10 cellular contexts compared by ENCODE assay signal in the genomic region with DNA sequence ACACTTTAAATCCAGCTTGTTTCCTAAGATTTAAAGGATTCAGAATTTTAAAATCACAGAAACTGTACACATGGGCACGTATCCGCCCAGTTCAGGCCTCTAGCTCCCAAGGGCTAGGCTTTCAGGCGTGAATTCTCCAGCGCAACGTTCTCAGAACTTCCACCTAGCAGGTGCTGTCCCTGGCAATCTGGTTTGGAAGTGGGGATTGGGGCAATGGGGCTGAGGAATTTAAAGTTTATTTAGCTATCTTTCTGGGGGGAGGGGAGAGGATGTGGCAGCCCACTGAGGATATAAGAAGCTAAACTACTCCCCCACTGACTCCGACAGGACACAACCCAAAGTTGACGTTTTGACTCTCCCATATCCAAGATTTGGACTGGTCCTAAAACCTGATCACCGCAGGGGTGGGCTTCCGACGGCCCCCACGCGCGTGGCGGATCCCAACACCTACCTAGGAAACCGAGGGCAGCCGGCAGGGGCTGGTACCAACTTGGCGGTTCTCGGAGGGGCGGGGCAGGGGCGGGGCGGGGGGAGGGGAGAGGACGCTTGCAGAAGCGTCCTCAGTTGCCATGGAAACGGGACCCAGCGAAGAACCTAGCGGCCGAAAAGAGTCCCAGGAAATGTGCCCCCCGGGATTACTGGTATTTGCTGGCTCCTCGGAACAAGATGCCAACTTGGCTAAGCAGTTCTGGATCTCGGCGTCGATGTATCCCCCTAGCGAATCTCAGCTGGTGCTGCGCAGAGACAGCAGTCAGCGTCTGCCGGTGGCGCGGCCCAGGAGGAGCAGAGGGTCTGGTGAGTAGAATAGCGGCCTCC. TPM values are rescaled to one million over a fixed set of nuclear protein-coding genes. Genes with fewer than 3 reads are reported as not detected.
DNase-seq lines count a peak whose midpoint lies in the region; ATAC-seq, FAIRE-seq and TF ChIP-seq lines count a peak whose summit lies in the region.
"Had no signal": no experiment of that assay in that cellular context is flagged by ENCODE, and none has a peak within 500 bp of the region (broad histone marks: within the 10 kb centered on the region; RNA-seq: fewer than 3 reads in every experiment).

A gene (plus strand): TSS at position 563 of the 816 bp plus-strand sequence. CDS start 7 bp downstream, at position 570.

- CTCF ChIA-PET in naive thymus-derived CD4-positive, alpha-beta T cell (lab: Charles Lee), result interaction anchor here (0.6 kb wide), 1 partner anchor 88 kb away, joined by 4 read pairs; no protein-coding TSS in a partner anchor

- intact Hi-C loops in naive thymus-derived CD4-positive, alpha-beta T cell (cut with micrococcal nuclease), result no loop called here

- H3K27ac Mint-ChIP-seq in naive thymus-derived CD4-positive, alpha-beta T cell, result no peak within 1 kb of the TSS

- peaks cover 0 to 3% of the 10 kb centered on the region in 2 donors for H3K4me1 ChIP-seq in naive thymus-derived CD4-positive, alpha-beta T cell (ENCODE audit: control insufficient read depth in 2 of 2, insufficient read depth in 2 of 2, low read length in 2 of 2)

- H3K9me3 Mint-ChIP-seq in naive thymus-derived CD4-positive, alpha-beta T cell, result peaks cover 0 to 4% (median 0%) of the 10 kb centered on the region in 11 donors
- H3K9me3 Mint-ChIP-seq: central memory CD8-positive, alpha-beta T cell had no signal

- peaks cover 39 to 55% (median 44%) of the 10 kb centered on the region in 5 donors for H3K27me3 Mint-ChIP-seq in naive thymus-derived CD4-positive, alpha-beta T cell

- H3K9me3 ChIP-seq in naive thymus-derived CD4-positive, alpha-beta T cell (ENCODE audit: control insufficient read depth in 2 of 3, low read length in 3 of 3), result no peaks in the 10 kb centered on the region

- peak within 1 kb of the TSS; percentile 49 for H3K4me3 ChIP-seq in choroid plexus epithelial cell (ENCODE audit: low read depth, low read length)
- H3K4me3 ChIP-seq in naive thymus-derived CD4-positive, alpha-beta T cell (ENCODE audit: low read length), result no peak within 1 kb of the TSS

- no peaks in the 10 kb centered on the region for H3K36me3 ChIP-seq in naive thymus-derived CD4-positive, alpha-beta T cell (ENCODE audit: control insufficient read depth in 2 of 3, insufficient read depth in 3 of 3, low read length in 3 of 3)

- peaks cover 0 to 4% (median 2%) of the 10 kb centered on the region in 5 donors for H3K36me3 Mint-ChIP-seq in naive thymus-derived CD4-positive, alpha-beta T cell

- no peak for ATAC-seq in naive thymus-derived CD4-positive, alpha-beta T cell
- ATAC-seq in GM21390 (IDR thresholded peaks at IDR 0.05; ENCODE audit: unreplicated experiment) (no peak), HG02610 (IDR thresholded peaks at IDR 0.05; ENCODE audit: unreplicated experiment) (no peak)

- DNase-seq in Caki2 (ENCODE audit: low read depth) (peak; percentile 19), NCI-H510A (lab: John Stamatoyannopoulos, UW) (peak; percentile 23), choroid plexus epithelial cell (ENCODE audit: low read depth) (no peak), D721Med (ENCODE audit: insufficient read length, low spot score) (no peak), GM20000 (ENCODE audit: low spot score) (no peak)
- DNase-seq in naive thymus-derived CD4-positive, alpha-beta T cell, result peak in 1 of 9 donors; percentile 6

- TF ChIP-seq CTCF in choroid plexus epithelial cell (conservative IDR thresholded peaks at IDR 0.05; ENCODE audit: low read depth, low read length) (peak; percentile 36), D721Med (IDR thresholded peaks at IDR 0.05; ENCODE audit: insufficient read depth, missing control alignments) (no peak), GM20000 (IDR thresholded peaks at IDR 0.05; ENCODE audit: extremely low read depth, missing control alignments) (no peak)

- peaks cover 5 to 10% of the 10 kb centered on the region in 2 donors for H3K27me3 ChIP-seq in naive thymus-derived CD4-positive, alpha-beta T cell (ENCODE audit: control insufficient read depth in 2 of 2, insufficient read depth in 2 of 2, low read length in 2 of 2)

- POLR2A ChIA-PET in naive thymus-derived CD4-positive, alpha-beta T cell (lab: Charles Lee), result no interaction called here

- no peak for FAIRE-seq in D721Med (lab: Jason Lieb, UNC)

- peak within 1 kb of the TSS; percentile 35 to 82 (median 57) for H3K4me3 Mint-ChIP-seq in naive thymus-derived CD4-positive, alpha-beta T cell
- H3K4me3 Mint-ChIP-seq: central memory CD8-positive, alpha-beta T cell had no signal

- H3K4me1 Mint-ChIP-seq in naive thymus-derived CD4-positive, alpha-beta T cell, result peaks cover 0 to 19% (median 12%) of the 10 kb centered on the region in 7 donors
- H3K4me1 Mint-ChIP-seq: central memory CD8-positive, alpha-beta T cell had no signal

- in situ Hi-C loops in Caki2 (cut with HindIII; ENCODE audit: low pct_unique_long_range_greater_than_20kb, low sequenced_read_pairs), result no loop called here

- H3K27ac ChIP-seq in naive thymus-derived CD4-positive, alpha-beta T cell (ENCODE audit: low read depth, low read length), result no peak within 1 kb of the TSS

RNA-seq across cellular contexts. Expression of the gene that starts here (rescaled TPM):
- total RNA-seq in Caki2 (2014; rRNA removed; shearing (Covaris generic); ENCODE audit: low replicate concordance), result not detected in 2 replicates
- total RNA-seq in naive thymus-derived CD4-positive, alpha-beta T cell, result not detected
- not detected for polyA plus RNA-seq in naive thymus-derived CD4-positive, alpha-beta T cell
- total RNA-seq: RPMI7951 had no signal

Comparison
In these comparisons a context has a peak if more than half of its experiments do, and no peak if none do; other contexts are left out.
1. Peak in DNase-seq in Caki2; RNA of the gene not detected or under 1 TPM.